Comparison of ENCODE assay signal across 34 cellular contexts in genomic region chr10:78231327-78231726, GRCh38.
DNase-seq lines count a peak whose midpoint lies in the region; ATAC-seq, FAIRE-seq and TF ChIP-seq lines count a peak whose summit lies in the region.
"Had no signal": no experiment of that assay in that cellular context is flagged by ENCODE, and none has a peak within 500 bp of the region (broad histone marks: within the 10 kb centered on the region; RNA-seq: fewer than 3 reads in every experiment).

No MANE protein-coding gene starts in this region.

- peaks cover 4% of the 10 kb centered on the region for H3F3A ChIP-seq in neural cell (ENCODE audit: insufficient read depth, low read length, poor library complexity, severe bottlenecking)

- intact Hi-C loops in HepG2 (cut with micrococcal nuclease; ENCODE audit: unreplicated experiment): no loop called here
- intact Hi-C loops in right lobe of liver (cut with DNase I): no loop called here

- H3K4me1 Mint-ChIP-seq in T-helper 17 cell: peaks cover 2% of the 10 kb centered on the region
- no peaks in the 10 kb centered on the region for H3K4me1 Mint-ChIP-seq in stimulated activated naive B cell treated with anti-CD40 and anti-IgM and Interleukin-4, amounts not matched to agents 10 μg/mL and 1 μg/mL and 100 μg/mL, for 72 hours
- H3K4me1 Mint-ChIP-seq: B cell; CD4-positive, alpha-beta memory T cell; CD4-positive, CD25-positive, alpha-beta regulatory T cell; CD8-positive, alpha-beta memory T cell had no signal

- no peak overlapping the region for H2AFZ ChIP-seq in HepG2 (ENCODE audit: low read length)
- no peak overlapping the region for H2AFZ ChIP-seq in neural cell (ENCODE audit: low read depth, low read length)

- no peaks in the 10 kb centered on the region for H3K4me1 ChIP-seq in HepG2 (ENCODE audit: insufficient read depth, low read length)
- H3K4me1 ChIP-seq in right lobe of liver: no peaks in the 10 kb centered on the region
- H3K4me1 ChIP-seq: A549, BE2C, BLaER1, Caco-2 had no signal

- TF ChIP-seq POLR2A in HepG2 (IDR thresholded peaks at IDR 0.05; ENCODE audit: insufficient read depth in 1 of 2, low read depth in 2 of 2, low read length in 2 of 2) (no peak), right lobe of liver (IDR thresholded peaks at IDR 0.05) (no peak)

- no peak overlapping the region for H3K4me2 ChIP-seq in HepG2 (ENCODE audit: low read depth, low read length)
- H3K4me2 ChIP-seq in neural cell (ENCODE audit: low read length): no peak overlapping the region
- H3K4me2 ChIP-seq: A549; BLaER1; BLaER1 treated with 17β-estradiol and CSF1 and Interleukin-3, amounts not matched to agents 10 nM and 100 nM had no signal

- no peak overlapping the region for H3K27ac ChIP-seq in HepG2 (ENCODE audit: extremely low read length, insufficient read depth, low read length)
- H3K27ac ChIP-seq in right lobe of liver: no peak overlapping the region
- peak overlapping the region; percentile 79 for H3K27ac ChIP-seq in neural cell (ENCODE audit: low read length)
- H3K27ac ChIP-seq: 22Rv1; BLaER1; BLaER1 treated with 17β-estradiol and CSF1 and Interleukin-3, amounts not matched to agents 10 nM and 100 nM; C4-2B had no signal

- H3K79me2 ChIP-seq in HepG2 (ENCODE audit: insufficient read depth, low read length): no peaks in the 10 kb centered on the region
- no peaks in the 10 kb centered on the region for H3K79me2 ChIP-seq in neural cell (replicated peaks; ENCODE audit: insufficient read depth, low read length)

- POLR2A ChIA-PET in HepG2 (lab: Yijun Ruan, JAX): no interaction called here

- TF ChIP-seq RAD21 in HepG2 (CRISPR knock-in tag; IDR thresholded peaks at IDR 0.05): no peak
- peak; percentile 26 for TF ChIP-seq RAD21 in neural cell (conservative IDR thresholded peaks at IDR 0.05)

- H3K9me3 ChIP-seq in HepG2 (ENCODE audit: low read length): no peaks in the 10 kb centered on the region
- H3K9me3 ChIP-seq in right lobe of liver: no peaks in the 10 kb centered on the region
- no peaks in the 10 kb centered on the region for H3K9me3 ChIP-seq in T-helper 17 cell (ENCODE audit: control insufficient read depth, low read length, poor library complexity, severe bottlenecking)
- no peaks in the 10 kb centered on the region for H3K9me3 ChIP-seq in neural cell (ENCODE audit: low read length)
- H3K9me3 ChIP-seq: A549; BE2C; BLaER1; BLaER1 treated with 17β-estradiol and CSF1 and Interleukin-3, amounts not matched to agents 10 nM and 100 nM; Caco-2 had no signal

- H3K4me3 ChIP-seq in HepG2 (replicated peaks in 1 of 3; ENCODE audit: insufficient read depth in 1 of 3, low read depth in 2 of 3, low read length in 3 of 3) (no peak overlapping the region), right lobe of liver (no peak overlapping the region), neural cell (ENCODE audit: low read length) (peak overlapping the region; percentile 6)
- H3K4me3 ChIP-seq: A549; BLaER1; BLaER1 treated with 17β-estradiol and CSF1 and Interleukin-3, amounts not matched to agents 10 nM and 100 nM had no signal

- peaks cover 37% of the 10 kb centered on the region for H3K27me3 Mint-ChIP-seq in T-helper 17 cell
- peaks cover 18 to 22% of the 10 kb centered on the region in 2 donors for H3K27me3 Mint-ChIP-seq in stimulated activated naive B cell treated with anti-CD40 and anti-IgM and Interleukin-4, amounts not matched to agents 10 μg/mL and 1 μg/mL and 100 μg/mL, for 72 hours

- in situ Hi-C loops in HepG2 (cut with HindIII; ENCODE audit: extremely low pct_ligation_motif_present, low pct_unique_long_range_greater_than_20kb): no loop called here

- H3K36me3 ChIP-seq in HepG2 (replicated peaks in 1 of 2; ENCODE audit: control insufficient read depth in 1 of 2, insufficient read depth in 2 of 2, low read length in 2 of 2) (no peaks in the 10 kb centered on the region), right lobe of liver (no peaks in the 10 kb centered on the region), neural cell (ENCODE audit: insufficient read depth, low read length) (no peaks in the 10 kb centered on the region)
- H3K36me3 ChIP-seq: BE2C; BLaER1; BLaER1 treated with 17β-estradiol and CSF1 and Interleukin-3, amounts not matched to agents 10 nM and 100 nM had no signal

- H3K27me3 ChIP-seq in HepG2 (ENCODE audit: control insufficient read depth in 1 of 2, insufficient read depth in 2 of 2, low read length in 2 of 2) (0 out of 5 replicates have a peak, but pooled peaks cover 0 to 5% of the 10 kb centered on the region in 2 experiments), right lobe of liver (no peaks in the 10 kb centered on the region), neural cell (ENCODE audit: insufficient read depth, low read depth, low read length) (no peaks in the 10 kb centered on the region)
- H3K27me3 ChIP-seq: BE2C; BLaER1; BLaER1 treated with 17β-estradiol and CSF1 and Interleukin-3, amounts not matched to agents 10 nM and 100 nM had no signal

- FAIRE-seq in HepG2 (lab: Jason Lieb, UNC): no peak
- FAIRE-seq: A204.1, A549, D721Med had no signal

- TF ChIP-seq EP300 in HepG2 (IDR thresholded peaks at IDR 0.05; ENCODE audit: low read depth in 2 of 2, low read length in 2 of 2) (no peak), HepG2 (CRISPR knock-in tag; IDR thresholded peaks at IDR 0.05; ENCODE audit: borderline replicate concordance) (no peak), neural cell (conservative IDR thresholded peaks at IDR 0.05; ENCODE audit: poor library complexity, severe bottlenecking) (peak; percentile 76)

- DNase-seq in HepG2 (ENCODE audit: low spot score) (no peak), right lobe of liver (no peak), Ammon's horn (ENCODE audit: low spot score) (peak; percentile 38), T-helper 17 cell (no peak), NCI-H146 treated with DMSO at 0.1 percent for 48 hours (lab: John Stamatoyannopoulos, UW; ENCODE audit: unreplicated experiment) (no peak)
- DNase-seq in stimulated activated naive B cell treated with anti-CD40 and anti-IgM and Interleukin-4, amounts not matched to agents 10 μg/mL and 1 μg/mL and 100 μg/mL, for 72 hours: no peak
- DNase-seq: 8988T; ACHN; AML-193; BE2C; CD4-positive, alpha-beta memory T cell; CD4-positive, alpha-beta T cell; CD4-positive, CD25-positive, alpha-beta regulatory T cell; CD8-positive, alpha-beta memory T cell; CD8-positive, alpha-beta T cell; COR-L47; DMS 273 treated with DMSO at 0.1 percent for 48 hours; DMS153; DMS79; DMS79 treated with DMSO at 0.1 percent for 48 hours; DND-41; EL had no signal

- CTCF ChIA-PET in HepG2 (lab: Yijun Ruan, JAX; ENCODE audit: low intra/inter-chr PET ratio, low total read pairs): no interaction called here

- H4K20me1 ChIP-seq in HepG2 (ENCODE audit: insufficient read depth, low read length) (no peaks in the 10 kb centered on the region), neural cell (ENCODE audit: insufficient read depth) (no peaks in the 10 kb centered on the region)
- H4K20me1 ChIP-seq: BLaER1; BLaER1 treated with 17β-estradiol and CSF1 and Interleukin-3, amounts not matched to agents 10 nM and 100 nM had no signal

- WGBS in HepG2 (ENCODE audit: low lambda C conversion rate): 59% methylated on average over 3 of the region's 5 CpGs
- WGBS in right lobe of liver (ENCODE audit: insufficient coverage, low coverage, low lambda C conversion rate, missing lambda C conversion rate): 71% methylated on average over 3 of the region's 5 CpGs

- TF ChIP-seq CTCF in HepG2 (CRISPR knock-in tag; IDR thresholded peaks at IDR 0.05) (no peak), right lobe of liver (IDR thresholded peaks at IDR 0.05) (no peak), neural cell (IDR thresholded peaks at IDR 0.05; ENCODE audit: poor library complexity, severe bottlenecking) (no peak)

- no peaks in the 10 kb centered on the region for H3K9me3 Mint-ChIP-seq in stimulated activated naive B cell treated with anti-CD40 and anti-IgM and Interleukin-4, amounts not matched to agents 10 μg/mL and 1 μg/mL and 100 μg/mL, for 72 hours
- H3K9me3 Mint-ChIP-seq: CD4-positive, alpha-beta memory T cell; CD4-positive, alpha-beta T cell; CD8-positive, alpha-beta memory T cell; CD8-positive, alpha-beta T cell had no signal

- H3K9me2 ChIP-seq in neural cell (ENCODE audit: insufficient read depth, low read length): no peaks in the 10 kb centered on the region

- H3K4me3 Mint-ChIP-seq in T-helper 17 cell: no peak overlapping the region
- no peak overlapping the region for H3K4me3 Mint-ChIP-seq in stimulated activated naive B cell treated with anti-CD40 and anti-IgM and Interleukin-4, amounts not matched to agents 10 μg/mL and 1 μg/mL and 100 μg/mL, for 72 hours
- H3K4me3 Mint-ChIP-seq: B cell; CD14-positive monocyte; CD4-positive, alpha-beta memory T cell; CD4-positive, alpha-beta T cell; CD4-positive, CD25-positive, alpha-beta regulatory T cell; CD8-positive, alpha-beta memory T cell; CD8-positive, alpha-beta T cell had no signal

- no peak for ATAC-seq in HepG2
- no peak for ATAC-seq in right lobe of liver
- no peak for ATAC-seq in T-helper 17 cell
- ATAC-seq in activated CD4-positive, CD25-positive, alpha-beta regulatory T cell treated with anti-CD3 and anti-CD28 coated beads, Interleukin-2, amount 50 U/mL, for 24 hours: no peak
- no peak for ATAC-seq in stimulated activated naive B cell treated with anti-CD40 and anti-IgM and Interleukin-4, amounts not matched to agents 10 μg/mL and 1 μg/mL and 100 μg/mL, for 72 hours (replicated peaks)
- ATAC-seq: CD8-positive, alpha-beta T cell had no signal

- no peak overlapping the region for H3K9ac ChIP-seq in HepG2 (ENCODE audit: insufficient read depth, low read depth, low read length)
- peak overlapping the region; percentile 54 for H3K9ac ChIP-seq in neural cell (ENCODE audit: low read length)
- H3K9ac ChIP-seq: BLaER1; BLaER1 treated with 17β-estradiol and CSF1 and Interleukin-3, amounts not matched to agents 10 nM and 100 nM had no signal

- peak overlapping the region; percentile 44 for H3K27ac Mint-ChIP-seq in T-helper 17 cell
- H3K27ac Mint-ChIP-seq in stimulated activated naive B cell treated with anti-CD40 and anti-IgM and Interleukin-4, amounts not matched to agents 10 μg/mL and 1 μg/mL and 100 μg/mL, for 72 hours: no peak overlapping the region
- H3K27ac Mint-ChIP-seq: B cell; CD4-positive, alpha-beta memory T cell; CD4-positive, alpha-beta T cell; CD4-positive, CD25-positive, alpha-beta regulatory T cell; CD8-positive, alpha-beta memory T cell; CD8-positive, alpha-beta T cell had no signal

- no TSS peak for BruUV-seq in HepG2 (replicated peaks; lab: Mats Ljungman, UMichigan)

- peaks cover 4% of the 10 kb centered on the region for H3K36me3 Mint-ChIP-seq in T-helper 17 cell (ENCODE audit: low read depth)
- no peaks in the 10 kb centered on the region for H3K36me3 Mint-ChIP-seq in stimulated activated naive B cell treated with anti-CD40 and anti-IgM and Interleukin-4, amounts not matched to agents 10 μg/mL and 1 μg/mL and 100 μg/mL, for 72 hours
- H3K36me3 Mint-ChIP-seq: CD14-positive monocyte; CD4-positive, alpha-beta memory T cell; CD4-positive, CD25-positive, alpha-beta regulatory T cell; CD8-positive, alpha-beta memory T cell; CD8-positive, alpha-beta T cell had no signal

TF ChIP-seq in HepG2, 621 proteins besides CTCF, POLR2A, EP300 and RAD21:
- peak; percentile 38; the same call in 1 of the 2 replicates for TF ChIP-seq ZNF629 (CRISPR knock-in tag; conservative IDR thresholded peaks at IDR 0.05)
- TF ChIP-seq TOE1 (CRISPR knock-in tag; IDR thresholded peaks at IDR 0.05): no peak

TF ChIP-seq in neural cell, 6 proteins besides CTCF, POLR2A, EP300 and RAD21 (continues in another document):
- TF ChIP-seq SMC3 (conservative IDR thresholded peaks at IDR 0.05; ENCODE audit: poor library complexity): peak; percentile 21
- no peak for TF ChIP-seq TAF1 (IDR thresholded peaks at IDR 0.05; ENCODE audit: low read depth)
